1 cellular context compared by ENCODE assay signal in genomic region chr19:57664269-57665127, GRCh38.
TF ChIP-seq lines count a peak whose summit lies in the region.

No MANE protein-coding gene starts in this region.

TF ChIP-seq in HepG2, 621 proteins besides CTCF, POLR2A, EP300 and RAD21 (continued from another document and continues in another):
- TF ChIP-seq ZNF572 (CRISPR knock-in tag; IDR thresholded peaks at IDR 0.05) (no peak), ETV6 (CRISPR knock-in tag; conservative IDR thresholded peaks at IDR 0.05) (no peak), ZC3H13 (CRISPR knock-in tag; IDR thresholded peaks at IDR 0.05) (no peak), REL (CRISPR knock-in tag; conservative IDR thresholded peaks at IDR 0.05) (no peak), SKI (IDR thresholded peaks at IDR 0.05; ENCODE audit: partially characterized antibody) (no peak), ZNF546 (CRISPR knock-in tag; conservative IDR thresholded peaks at IDR 0.05) (no peak), HOMEZ (CRISPR knock-in tag; IDR thresholded peaks at IDR 0.05; ENCODE audit: low read depth) (no peak), KAT2B (IDR thresholded peaks at IDR 0.05; ENCODE audit: borderline replicate concordance, low read depth, low read length) (no peak), HNRNPL (IDR thresholded peaks at IDR 0.05; ENCODE audit: low read depth, low read length) (no peak), FOXJ3 (CRISPR knock-in tag; IDR thresholded peaks at IDR 0.05; ENCODE audit: borderline replicate concordance) (no peak), PATZ1 (CRISPR knock-in tag; IDR thresholded peaks at IDR 0.05) (0 out of 2 replicates have a peak, but pooled peaks have one; percentile 14), NR2F6 (IDR thresholded peaks at IDR 0.05) (no peak), NR2F6 (CRISPR knock-in tag; IDR thresholded peaks at IDR 0.05) (peak; percentile 55), ZEB1 (IDR thresholded peaks at IDR 0.05; ENCODE audit: insufficient replicate concordance, low read depth) (no peak), E2F1 (CRISPR knock-in tag; IDR thresholded peaks at IDR 0.05) (no peak), ZSCAN22 (CRISPR knock-in tag; IDR thresholded peaks at IDR 0.05) (no peak), ZNF260 (CRISPR knock-in tag; IDR thresholded peaks at IDR 0.05; ENCODE audit: borderline replicate concordance, low read depth) (no peak), ZFP82 (CRISPR knock-in tag; IDR thresholded peaks at IDR 0.05; ENCODE audit: borderline replicate concordance) (no peak), RFXANK (CRISPR knock-in tag; IDR thresholded peaks at IDR 0.05) (no peak), NFKB2 (CRISPR knock-in tag; IDR thresholded peaks at IDR 0.05; ENCODE audit: borderline replicate concordance) (peak; percentile 67; the same call in 1 of the 2 replicates), GABPB1 (CRISPR knock-in tag; IDR thresholded peaks at IDR 0.05) (peak; percentile 69), FOXC1 (CRISPR knock-in tag; IDR thresholded peaks at IDR 0.05; ENCODE audit: borderline replicate concordance) (0 out of 2 replicates have a peak, but pooled peaks have one; percentile 53), POLR2G (IDR thresholded peaks at IDR 0.05; ENCODE audit: low read depth, low read length) (peak; percentile 70), GLI4 (CRISPR knock-in tag; IDR thresholded peaks at IDR 0.05; ENCODE audit: borderline replicate concordance) (no peak), ZSCAN12 (CRISPR knock-in tag; IDR thresholded peaks at IDR 0.05) (no peak), ZNF256 (CRISPR knock-in tag; conservative IDR thresholded peaks at IDR 0.05) (no peak), JUND (CRISPR knock-in tag; IDR thresholded peaks at IDR 0.05) (no peak), KIAA2018 (CRISPR knock-in tag; IDR thresholded peaks at IDR 0.05; ENCODE audit: borderline replicate concordance) (no peak), ZNF652 (CRISPR knock-in tag; IDR thresholded peaks at IDR 0.05; ENCODE audit: borderline replicate concordance, low read depth) (no peak), ZUFSP (CRISPR knock-in tag; IDR thresholded peaks at IDR 0.05; ENCODE audit: borderline replicate concordance) (no peak), FOXA1 (IDR thresholded peaks at IDR 0.05) (no peak), FOXA1 (CRISPR knock-in tag; IDR thresholded peaks at IDR 0.05) (no peak), KDM5A (IDR thresholded peaks at IDR 0.05; ENCODE audit: borderline replicate concordance, low read length) (no peak), ZXDC (CRISPR knock-in tag; IDR thresholded peaks at IDR 0.05) (peak; percentile 85; the same call in 1 of the 2 replicates), ZNF670 (CRISPR knock-in tag; IDR thresholded peaks at IDR 0.05; ENCODE audit: borderline replicate concordance) (no peak), HMG20A (CRISPR knock-in tag; IDR thresholded peaks at IDR 0.05; ENCODE audit: borderline replicate concordance) (0 out of 2 replicates have a peak, but pooled peaks have one; percentile 22), PCBP2 (optimal IDR thresholded peaks at IDR 0.05; ENCODE audit: low read depth, low read length, poor library complexity, severe bottlenecking) (no peak), ZBTB3 (CRISPR knock-in tag; IDR thresholded peaks at IDR 0.05; ENCODE audit: borderline replicate concordance, low read depth) (no peak), ZNF841 (CRISPR knock-in tag; IDR thresholded peaks at IDR 0.05; ENCODE audit: borderline replicate concordance) (no peak), ZBTB43 (CRISPR knock-in tag; conservative IDR thresholded peaks at IDR 0.05) (no peak), ZMYM2 (CRISPR knock-in tag; IDR thresholded peaks at IDR 0.05) (0 out of 2 replicates have a peak, but pooled peaks have one; percentile 12), ZNF776 (CRISPR knock-in tag; IDR thresholded peaks at IDR 0.05) (peak; percentile 66; the same call in 1 of the 2 replicates), ZNF615 (CRISPR knock-in tag; IDR thresholded peaks at IDR 0.05; ENCODE audit: borderline replicate concordance) (no peak)
